ENCODE assay signal across 8 cellular contexts in the genomic region with DNA sequence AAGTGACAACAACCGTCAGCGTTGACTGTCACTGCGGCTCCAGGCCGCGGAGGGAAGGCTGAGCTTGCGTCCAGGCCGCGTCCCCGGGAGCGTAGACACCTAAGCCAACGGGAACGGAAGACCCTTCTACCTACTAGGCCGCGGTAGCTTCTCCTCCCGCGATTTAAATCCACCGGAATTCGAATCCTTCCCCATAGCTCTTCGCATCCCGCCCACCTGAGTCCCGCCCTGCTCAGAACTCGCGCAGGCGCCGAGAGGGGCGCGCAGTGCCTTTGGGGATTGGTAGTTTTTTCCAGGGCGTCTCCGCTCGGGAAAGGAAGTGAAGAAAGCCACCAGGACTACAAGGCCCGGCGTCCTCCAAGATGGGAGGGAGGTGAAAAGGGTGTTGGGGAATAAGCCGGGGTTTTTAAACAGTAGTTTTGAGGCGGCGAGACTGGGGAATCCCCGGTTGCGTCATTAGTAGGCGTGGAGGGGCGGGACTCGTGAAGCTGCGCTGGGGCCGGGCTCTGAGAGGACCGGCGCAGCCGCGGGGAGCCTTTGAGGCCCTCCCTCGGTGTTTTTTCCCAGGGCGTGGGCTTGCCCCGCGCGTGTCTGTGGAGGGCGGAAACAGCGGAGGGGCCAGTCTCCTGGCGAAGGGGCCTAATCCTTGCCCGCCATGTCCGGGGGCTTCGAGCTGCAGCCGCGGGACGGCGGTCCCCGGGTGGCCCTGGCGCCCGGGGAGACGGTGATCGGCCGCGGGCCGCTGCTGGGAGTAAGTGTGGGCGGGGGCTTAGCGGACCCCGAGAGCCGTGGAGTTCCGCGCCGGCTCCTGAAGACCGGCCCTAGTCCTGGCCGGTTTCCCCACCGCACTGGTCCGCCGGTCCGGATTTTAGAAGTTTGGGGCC. TPM values are rescaled to one million over a fixed set of nuclear protein-coding genes. Genes with fewer than 3 reads are reported as not detected.
DNase-seq lines count a peak whose midpoint lies in the region; ATAC-seq and TF ChIP-seq lines count a peak whose summit lies in the region.

A gene with protein sequence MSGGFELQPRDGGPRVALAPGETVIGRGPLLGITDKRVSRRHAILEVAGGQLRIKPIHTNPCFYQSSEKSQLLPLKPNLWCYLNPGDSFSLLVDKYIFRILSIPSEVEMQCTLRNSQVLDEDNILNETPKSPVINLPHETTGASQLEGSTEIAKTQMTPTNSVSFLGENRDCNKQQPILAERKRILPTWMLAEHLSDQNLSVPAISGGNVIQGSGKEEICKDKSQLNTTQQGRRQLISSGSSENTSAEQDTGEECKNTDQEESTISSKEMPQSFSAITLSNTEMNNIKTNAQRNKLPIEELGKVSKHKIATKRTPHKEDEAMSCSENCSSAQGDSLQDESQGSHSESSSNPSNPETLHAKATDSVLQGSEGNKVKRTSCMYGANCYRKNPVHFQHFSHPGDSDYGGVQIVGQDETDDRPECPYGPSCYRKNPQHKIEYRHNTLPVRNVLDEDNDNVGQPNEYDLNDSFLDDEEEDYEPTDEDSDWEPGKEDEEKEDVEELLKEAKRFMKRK (plus strand): TSS at position 509 of the 884 bp plus-strand sequence. CDS start 147 bp downstream, at position 656.
A gene with protein sequence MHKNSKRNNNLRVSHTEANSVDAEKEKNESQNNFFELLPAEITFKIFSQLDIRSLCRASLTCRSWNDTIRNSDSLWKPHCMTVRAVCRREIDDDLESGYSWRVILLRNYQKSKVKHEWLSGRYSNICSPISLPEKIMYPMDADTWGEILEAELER (minus strand): TSS at position 218 of the 884 bp plus-strand sequence. CDS start 2,149 bp downstream, outside the sequence.

- no peaks in the 10 kb centered on the region for H4K20me1 ChIP-seq in PC-9 (ENCODE audit: insufficient read depth)

- no peak for TF ChIP-seq CTCF in PC-9 (conservative IDR thresholded peaks at IDR 0.05)

- H3K79me2 ChIP-seq in PC-9 (ENCODE audit: low read depth): no peaks in the 10 kb centered on the region

- H3K4me1 ChIP-seq in PC-9 (replicated peaks; ENCODE audit: insufficient read depth): peaks cover 17% of the 10 kb centered on the region

- H3K4me3 Mint-ChIP-seq in activated T-cell treated with anti-CD3 and anti-CD28 coated beads, Interleukin-2, amount 50 U/mL, for 4 hours: peak within 1 kb of the TSS; percentile 96

- ATAC-seq in GM21723 (IDR thresholded peaks at IDR 0.05; ENCODE audit: unreplicated experiment): peak; percentile 94
- ATAC-seq in activated T-cell treated with anti-CD3 and anti-CD28 coated beads, Interleukin-2, amount 50 U/mL, for 4 hours: peak; percentile 94 to 98

- no peaks in the 10 kb centered on the region for H3K36me3 Mint-ChIP-seq in activated T-cell treated with anti-CD3 and anti-CD28 coated beads, Interleukin-2, amount 50 U/mL, for 4 hours (ENCODE audit: insufficient read depth)

- H3K27ac ChIP-seq in PC-9: peak within 1 kb of the TSS; percentile 48

- POLR2A ChIA-PET in PC-9 (lab: Charles Lee; ENCODE audit: unreplicated experiment): interaction anchor here (0.5 to 0.7 kb wide), 6 partner anchors 20 to 521 kb away, joined by 3 to 8 read pairs (median 4); no protein-coding TSS in a partner anchor

- peak within 1 kb of the TSS; percentile 76 for H3K4me3 ChIP-seq in PC-9

- TSS peak; percentile 61 for BruUV-seq in PC-9 (replicated peaks; lab: Mats Ljungman, UMichigan)

- intact Hi-C loops in PC-9 (cut with micrococcal nuclease; ENCODE audit: unreplicated experiment): loop anchor here (5.0 to 10.0 kb wide), 3 partner anchors 440 to 837 kb away; a partner anchor contains a TSS

- peak; percentile 83 for TF ChIP-seq POLR2A in erythroblast (IDR thresholded peaks at IDR 0.05; ENCODE audit: low read length)

- H3K9me3 ChIP-seq in PC-9 (ENCODE audit: insufficient read depth, low read depth): no peaks in the 10 kb centered on the region; the same call in 1 of the 2 replicates

- H3K9me3 Mint-ChIP-seq in activated T-cell treated with anti-CD3 and anti-CD28 coated beads, Interleukin-2, amount 50 U/mL, for 4 hours: no peaks in the 10 kb centered on the region

- no peaks in the 10 kb centered on the region for H3K27me3 ChIP-seq in PC-9 (ENCODE audit: insufficient read depth, low read depth)

- peaks cover 40% of the 10 kb centered on the region for H3K4me1 Mint-ChIP-seq in activated T-cell treated with anti-CD3 and anti-CD28 coated beads, Interleukin-2, amount 50 U/mL, for 4 hours (ENCODE audit: low read depth)

- in situ Hi-C loops in KBM-7 (cut with MboI; ENCODE audit: low pct_unique_long_range_greater_than_20kb, low sequenced_read_pairs): loop anchor here (10.0 kb wide), 1 partner anchor 457 kb away; no protein-coding TSS in a partner anchor

- CTCF ChIA-PET in PC-9 (lab: Charles Lee): interaction anchor here (0.6 to 0.7 kb wide), 4 partner anchors 21 to 1258 kb away, joined by 3 to 9 read pairs (median 5); a partner anchor contains a TSS

- H3K27me3 Mint-ChIP-seq in activated T-cell treated with anti-CD3 and anti-CD28 coated beads, Interleukin-2, amount 50 U/mL, for 4 hours (ENCODE audit: low read depth): no peaks in the 10 kb centered on the region

- H3F3A ChIP-seq in PC-9 (ENCODE audit: insufficient read depth, low read depth): no peaks in the 10 kb centered on the region

- H3K9me2 ChIP-seq in PC-9 (ENCODE audit: insufficient read depth): no peaks in the 10 kb centered on the region

- peak within 1 kb of the TSS; percentile 98 for H2AFZ ChIP-seq in PC-9

- peak; percentile 95 for DNase-seq in DMS53 treated with DMSO at 0.1 percent for 48 hours (lab: John Stamatoyannopoulos, UW; ENCODE audit: unreplicated experiment)
- peak; percentile 100 for DNase-seq in KBM-7
- peak; percentile 98 for DNase-seq in PC-9
- peak; percentile 98 for DNase-seq in activated T-cell treated with anti-CD3 and anti-CD28 coated beads, Interleukin-2, amount 50 U/mL, for 4 hours
- DNase-seq in erythroblast (lab: John Stamatoyannopoulos, UW): peak; percentile 99
- DNase-seq in mucosa of gallbladder (ENCODE audit: low spot score): peak; percentile 98
- DNase-seq in stimulated activated CD8-positive, alpha-beta memory T cell treated with anti-CD3 and anti-CD28 coated beads, Interleukin-4, amount 100 ng/mL, for 24 hours (ENCODE audit: low read depth): peak; percentile 96

- H3K36me3 ChIP-seq in PC-9 (ENCODE audit: low read depth): no peaks in the 10 kb centered on the region

- H3K4me2 ChIP-seq in PC-9: peak within 1 kb of the TSS; percentile 98

RNA-seq across cellular contexts. Expression of the first gene that starts in this region (rescaled TPM):
- total RNA-seq in PC-9 (2021): 3.9 and 4.5 TPM in 2 replicates
- total RNA-seq in activated T-cell treated with anti-CD3 and anti-CD28 coated beads, Interleukin-2, amount 50 U/mL, for 4 hours: 1 to 10 TPM; 1.3 to 1.6 (median 1.3) TPM
- total RNA-seq in mucosa of gallbladder: 3.5 TPM

RNA-seq across cellular contexts. Expression of the second gene that starts in this region (rescaled TPM):
- 1.2 and 1.6 TPM in 2 replicates for total RNA-seq in PC-9 (2021)
- total RNA-seq in activated T-cell treated with anti-CD3 and anti-CD28 coated beads, Interleukin-2, amount 50 U/mL, for 4 hours: under 1 TPM; 0.43 to 0.87 (median 0.66) TPM
- 1.7 TPM for total RNA-seq in mucosa of gallbladder

Comparison
In these comparisons a context has a peak if more than half of its experiments do, and no peak if none do; other contexts are left out.
1. Peak in every context shown above with its lines: DNase-seq, ATAC-seq, H3K4me3 ChIP-seq and H3K27ac ChIP-seq.